In genomic region chr6:90296346-90297123, GRCh38 we compare ENCODE assay signal across 8 cellular contexts. TPM values are rescaled to one million over a fixed set of nuclear protein-coding genes. Genes with fewer than 3 reads are reported as not detected.
DNase-seq lines count a peak whose midpoint lies in the region; ATAC-seq, FAIRE-seq and TF ChIP-seq lines count a peak whose summit lies in the region.

Gene BACH2, minus strand, starts transcription at chr6:90296843. Its CDS starts 287,999 bp downstream, at chr6:90008844.

- peak; percentile 38 for FAIRE-seq in GM12891 (lab: Jason Lieb, UNC)

- peak within 1 kb of the TSS; percentile 64 for H3K4me3 ChIP-seq in astrocyte of the spinal cord (ENCODE audit: low read depth, low read length)

- ATAC-seq in HG02852 (IDR thresholded peaks at IDR 0.05; ENCODE audit: unreplicated experiment) (peak; percentile 69), sciatic nerve (peak; percentile 83)

- intact Hi-C loops in sciatic nerve (cut with DNase I): loop anchor here (10.0 kb wide), 2 partner anchors 202 to 322 kb away; no protein-coding TSS in a partner anchor

- in situ Hi-C loops in astrocyte of the spinal cord (cut with HindIII; ENCODE audit: low sequenced_read_pairs): no loop called here

- TF ChIP-seq POLR2A in GM12891 (IDR thresholded peaks at IDR 0.05; ENCODE audit: low read depth, low read length): no peak

- DNase-seq in GM12891 (ENCODE audit: insufficient read length, low spot score) (peak; percentile 37), NCI-H146 treated with DMSO at 0.1 percent for 48 hours (lab: John Stamatoyannopoulos, UW; ENCODE audit: unreplicated experiment) (peak; percentile 42), T1000 (lab: John Stamatoyannopoulos, UW) (peak; percentile 69), astrocyte of the spinal cord (ENCODE audit: low read depth, low spot score) (peak; percentile 88), iPS DF 4.7 (ENCODE audit: extremely low read depth, low spot score) (peak; percentile 66), sciatic nerve (ENCODE audit: low spot score) (peak; percentile 96), GM19240 (ENCODE audit: insufficient read length, low spot score) (no peak)

- peak; percentile 27 for TF ChIP-seq CTCF in astrocyte of the spinal cord (IDR thresholded peaks at IDR 0.05; ENCODE audit: low read depth, low read length)

TF ChIP-seq in GM12891, 5 proteins besides CTCF, POLR2A, EP300 and RAD21:
- no peak for TF ChIP-seq POU2F2 (IDR thresholded peaks at IDR 0.05; ENCODE audit: low read depth, low read length)
- no peak for TF ChIP-seq PAX5 (IDR thresholded peaks at IDR 0.05; ENCODE audit: insufficient read depth, low read length, severe bottlenecking)
- TF ChIP-seq POLR2AphosphoS5 (IDR thresholded peaks at IDR 0.05; ENCODE audit: low read depth, low read length): no peak

RNA-seq across cellular contexts. Expression of gene BACH2, which starts in this region (rescaled TPM):
- polyA plus RNA-seq in GM12891 (2012; ENCODE audit: low read depth, missing spikeins): 0.01 TPM
- total RNA-seq in sciatic nerve: 25.3 TPM
